1 cellular context compared by ENCODE assay signal in genomic region chr9:567128-567745, GRCh38.
TF ChIP-seq lines count a peak whose summit lies in the region.

No MANE protein-coding gene starts in this region.

TF ChIP-seq in GM12878, 131 proteins besides CTCF, POLR2A, EP300 and RAD21 (continued from another document):
- TF ChIP-seq, protein P1, sequence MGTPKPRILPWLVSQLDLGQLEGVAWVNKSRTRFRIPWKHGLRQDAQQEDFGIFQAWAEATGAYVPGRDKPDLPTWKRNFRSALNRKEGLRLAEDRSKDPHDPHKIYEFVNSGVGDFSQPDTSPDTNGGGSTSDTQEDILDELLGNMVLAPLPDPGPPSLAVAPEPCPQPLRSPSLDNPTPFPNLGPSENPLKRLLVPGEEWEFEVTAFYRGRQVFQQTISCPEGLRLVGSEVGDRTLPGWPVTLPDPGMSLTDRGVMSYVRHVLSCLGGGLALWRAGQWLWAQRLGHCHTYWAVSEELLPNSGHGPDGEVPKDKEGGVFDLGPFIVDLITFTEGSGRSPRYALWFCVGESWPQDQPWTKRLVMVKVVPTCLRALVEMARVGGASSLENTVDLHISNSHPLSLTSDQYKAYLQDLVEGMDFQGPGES (IDR thresholded peaks at IDR 0.05), result no peak
- TF ChIP-seq NR2F1 (conservative IDR thresholded peaks at IDR 0.05), result peak; percentile 75
- TF ChIP-seq IKZF2 (IDR thresholded peaks at IDR 0.05), result peak; percentile 43 to 52
- no peak for TF ChIP-seq CBFB (IDR thresholded peaks at IDR 0.05; ENCODE audit: low read depth)
- TF ChIP-seq SUZ12 (IDR thresholded peaks at IDR 0.05; ENCODE audit: unreplicated experiment), result no peak
- no peak for TF ChIP-seq NRF1 (conservative IDR thresholded peaks at IDR 0.05; ENCODE audit: low read depth, low read length)
- TF ChIP-seq IKZF1 (conservative IDR thresholded peaks at IDR 0.05), result peak; percentile 63; the same call in 1 of the 2 replicates
- TF ChIP-seq MAX (IDR thresholded peaks at IDR 0.05; ENCODE audit: low read depth, low read length), result no peak
- no peak for TF ChIP-seq ESRRA (IDR thresholded peaks at IDR 0.05; ENCODE audit: low read length)
- TF ChIP-seq, protein P2, sequence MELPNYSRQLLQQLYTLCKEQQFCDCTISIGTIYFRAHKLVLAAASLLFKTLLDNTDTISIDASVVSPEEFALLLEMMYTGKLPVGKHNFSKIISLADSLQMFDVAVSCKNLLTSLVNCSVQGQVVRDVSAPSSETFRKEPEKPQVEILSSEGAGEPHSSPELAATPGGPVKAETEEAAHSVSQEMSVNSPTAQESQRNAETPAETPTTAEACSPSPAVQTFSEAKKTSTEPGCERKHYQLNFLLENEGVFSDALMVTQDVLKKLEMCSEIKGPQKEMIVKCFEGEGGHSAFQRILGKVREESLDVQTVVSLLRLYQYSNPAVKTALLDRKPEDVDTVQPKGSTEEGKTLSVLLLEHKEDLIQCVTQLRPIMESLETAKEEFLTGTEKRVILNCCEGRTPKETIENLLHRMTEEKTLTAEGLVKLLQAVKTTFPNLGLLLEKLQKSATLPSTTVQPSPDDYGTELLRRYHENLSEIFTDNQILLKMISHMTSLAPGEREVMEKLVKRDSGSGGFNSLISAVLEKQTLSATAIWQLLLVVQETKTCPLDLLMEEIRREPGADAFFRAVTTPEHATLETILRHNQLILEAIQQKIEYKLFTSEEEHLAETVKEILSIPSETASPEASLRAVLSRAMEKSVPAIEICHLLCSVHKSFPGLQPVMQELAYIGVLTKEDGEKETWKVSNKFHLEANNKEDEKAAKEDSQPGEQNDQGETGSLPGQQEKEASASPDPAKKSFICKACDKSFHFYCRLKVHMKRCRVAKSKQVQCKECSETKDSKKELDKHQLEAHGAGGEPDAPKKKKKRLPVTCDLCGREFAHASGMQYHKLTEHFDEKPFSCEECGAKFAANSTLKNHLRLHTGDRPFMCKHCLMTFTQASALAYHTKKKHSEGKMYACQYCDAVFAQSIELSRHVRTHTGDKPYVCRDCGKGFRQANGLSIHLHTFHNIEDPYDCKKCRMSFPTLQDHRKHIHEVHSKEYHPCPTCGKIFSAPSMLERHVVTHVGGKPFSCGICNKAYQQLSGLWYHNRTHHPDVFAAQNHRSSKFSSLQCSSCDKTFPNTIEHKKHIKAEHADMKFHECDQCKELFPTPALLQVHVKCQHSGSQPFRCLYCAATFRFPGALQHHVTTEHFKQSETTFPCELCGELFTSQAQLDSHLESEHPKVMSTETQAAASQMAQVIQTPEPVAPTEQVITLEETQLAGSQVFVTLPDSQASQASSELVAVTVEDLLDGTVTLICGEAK (IDR thresholded peaks at IDR 0.05; ENCODE audit: borderline replicate concordance), result no peak
- TF ChIP-seq WRNIP1 (IDR thresholded peaks at IDR 0.05; ENCODE audit: borderline replicate concordance, low read depth, low read length), result no peak
- no peak for TF ChIP-seq USF1 (IDR thresholded peaks at IDR 0.05; ENCODE audit: borderline replicate concordance, extremely low read length, insufficient read depth, low read depth, low read length)
- peak; percentile 83; the same call in 1 of the 2 replicates for TF ChIP-seq IRF4 (IDR thresholded peaks at IDR 0.05; ENCODE audit: low read depth, low read length)
- no peak for TF ChIP-seq ASH2L (IDR thresholded peaks at IDR 0.05; ENCODE audit: borderline replicate concordance, low read depth)
- TF ChIP-seq, protein P3, sequence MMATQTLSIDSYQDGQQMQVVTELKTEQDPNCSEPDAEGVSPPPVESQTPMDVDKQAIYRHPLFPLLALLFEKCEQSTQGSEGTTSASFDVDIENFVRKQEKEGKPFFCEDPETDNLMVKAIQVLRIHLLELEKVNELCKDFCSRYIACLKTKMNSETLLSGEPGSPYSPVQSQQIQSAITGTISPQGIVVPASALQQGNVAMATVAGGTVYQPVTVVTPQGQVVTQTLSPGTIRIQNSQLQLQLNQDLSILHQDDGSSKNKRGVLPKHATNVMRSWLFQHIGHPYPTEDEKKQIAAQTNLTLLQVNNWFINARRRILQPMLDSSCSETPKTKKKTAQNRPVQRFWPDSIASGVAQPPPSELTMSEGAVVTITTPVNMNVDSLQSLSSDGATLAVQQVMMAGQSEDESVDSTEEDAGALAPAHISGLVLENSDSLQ (IDR thresholded peaks at IDR 0.05), result no peak
- TF ChIP-seq, protein P4, sequence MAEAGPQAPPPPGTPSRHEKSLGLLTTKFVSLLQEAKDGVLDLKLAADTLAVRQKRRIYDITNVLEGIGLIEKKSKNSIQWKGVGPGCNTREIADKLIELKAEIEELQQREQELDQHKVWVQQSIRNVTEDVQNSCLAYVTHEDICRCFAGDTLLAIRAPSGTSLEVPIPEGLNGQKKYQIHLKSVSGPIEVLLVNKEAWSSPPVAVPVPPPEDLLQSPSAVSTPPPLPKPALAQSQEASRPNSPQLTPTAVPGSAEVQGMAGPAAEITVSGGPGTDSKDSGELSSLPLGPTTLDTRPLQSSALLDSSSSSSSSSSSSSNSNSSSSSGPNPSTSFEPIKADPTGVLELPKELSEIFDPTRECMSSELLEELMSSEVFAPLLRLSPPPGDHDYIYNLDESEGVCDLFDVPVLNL (IDR thresholded peaks at IDR 0.05; ENCODE audit: low read depth, low read length), result no peak
- no peak for TF ChIP-seq TBL1XR1 (IDR thresholded peaks at IDR 0.05; ENCODE audit: low read depth, low read length)
- TF ChIP-seq, protein P5, sequence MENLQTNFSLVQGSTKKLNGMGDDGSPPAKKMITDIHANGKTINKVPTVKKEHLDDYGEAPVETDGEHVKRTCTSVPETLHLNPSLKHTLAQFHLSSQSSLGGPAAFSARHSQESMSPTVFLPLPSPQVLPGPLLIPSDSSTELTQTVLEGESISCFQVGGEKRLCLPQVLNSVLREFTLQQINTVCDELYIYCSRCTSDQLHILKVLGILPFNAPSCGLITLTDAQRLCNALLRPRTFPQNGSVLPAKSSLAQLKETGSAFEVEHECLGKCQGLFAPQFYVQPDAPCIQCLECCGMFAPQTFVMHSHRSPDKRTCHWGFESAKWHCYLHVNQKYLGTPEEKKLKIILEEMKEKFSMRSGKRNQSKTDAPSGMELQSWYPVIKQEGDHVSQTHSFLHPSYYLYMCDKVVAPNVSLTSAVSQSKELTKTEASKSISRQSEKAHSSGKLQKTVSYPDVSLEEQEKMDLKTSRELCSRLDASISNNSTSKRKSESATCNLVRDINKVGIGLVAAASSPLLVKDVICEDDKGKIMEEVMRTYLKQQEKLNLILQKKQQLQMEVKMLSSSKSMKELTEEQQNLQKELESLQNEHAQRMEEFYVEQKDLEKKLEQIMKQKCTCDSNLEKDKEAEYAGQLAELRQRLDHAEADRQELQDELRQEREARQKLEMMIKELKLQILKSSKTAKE (IDR thresholded peaks at IDR 0.05; ENCODE audit: low read depth, poor library complexity, severe bottlenecking), result no peak
- no peak for TF ChIP-seq NBN (IDR thresholded peaks at IDR 0.05)
- TF ChIP-seq MTA3 (IDR thresholded peaks at IDR 0.05; ENCODE audit: borderline replicate concordance, low read length), result no peak
- TF ChIP-seq RBBP5 (conservative IDR thresholded peaks at IDR 0.05), result no peak
- no peak for TF ChIP-seq ZNF24 (IDR thresholded peaks at IDR 0.05)
- TF ChIP-seq, protein P6, sequence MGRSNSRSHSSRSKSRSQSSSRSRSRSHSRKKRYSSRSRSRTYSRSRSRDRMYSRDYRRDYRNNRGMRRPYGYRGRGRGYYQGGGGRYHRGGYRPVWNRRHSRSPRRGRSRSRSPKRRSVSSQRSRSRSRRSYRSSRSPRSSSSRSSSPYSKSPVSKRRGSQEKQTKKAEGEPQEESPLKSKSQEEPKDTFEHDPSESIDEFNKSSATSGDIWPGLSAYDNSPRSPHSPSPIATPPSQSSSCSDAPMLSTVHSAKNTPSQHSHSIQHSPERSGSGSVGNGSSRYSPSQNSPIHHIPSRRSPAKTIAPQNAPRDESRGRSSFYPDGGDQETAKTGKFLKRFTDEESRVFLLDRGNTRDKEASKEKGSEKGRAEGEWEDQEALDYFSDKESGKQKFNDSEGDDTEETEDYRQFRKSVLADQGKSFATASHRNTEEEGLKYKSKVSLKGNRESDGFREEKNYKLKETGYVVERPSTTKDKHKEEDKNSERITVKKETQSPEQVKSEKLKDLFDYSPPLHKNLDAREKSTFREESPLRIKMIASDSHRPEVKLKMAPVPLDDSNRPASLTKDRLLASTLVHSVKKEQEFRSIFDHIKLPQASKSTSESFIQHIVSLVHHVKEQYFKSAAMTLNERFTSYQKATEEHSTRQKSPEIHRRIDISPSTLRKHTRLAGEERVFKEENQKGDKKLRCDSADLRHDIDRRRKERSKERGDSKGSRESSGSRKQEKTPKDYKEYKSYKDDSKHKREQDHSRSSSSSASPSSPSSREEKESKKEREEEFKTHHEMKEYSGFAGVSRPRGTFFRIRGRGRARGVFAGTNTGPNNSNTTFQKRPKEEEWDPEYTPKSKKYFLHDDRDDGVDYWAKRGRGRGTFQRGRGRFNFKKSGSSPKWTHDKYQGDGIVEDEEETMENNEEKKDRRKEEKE (IDR thresholded peaks at IDR 0.05), result no peak
